29 cellular contexts compared by ENCODE assay signal in the genomic region with DNA sequence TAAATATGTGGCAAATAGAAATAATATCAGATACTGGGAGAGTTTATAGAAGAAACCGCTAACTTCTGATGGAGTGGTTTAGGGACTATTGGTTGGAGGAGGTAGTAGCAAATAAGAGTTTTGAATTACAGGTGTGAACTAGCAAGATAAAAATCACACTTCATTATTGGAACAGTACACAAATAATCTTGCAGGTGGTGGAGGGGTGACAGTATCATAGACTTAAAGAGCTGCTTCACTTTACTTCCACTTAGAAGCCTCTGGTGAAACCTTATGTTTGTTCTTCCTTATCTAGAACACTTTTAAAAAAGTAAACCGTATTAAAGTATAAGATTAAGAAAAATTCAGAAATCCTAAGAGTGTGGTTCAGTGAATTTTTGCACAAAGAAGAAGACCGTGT.
"Had no signal": no experiment of that assay in that cellular context is flagged by ENCODE, and none has a peak within 500 bp of the region (broad histone marks: within the 10 kb centered on the region; RNA-seq: fewer than 3 reads in every experiment).

No MANE protein-coding gene starts in this region.

- DNase-seq: dermis blood vessel endothelial cell; effector memory CD4-positive, alpha-beta T cell; esophagus squamous epithelium; foreskin melanocyte; glutamatergic neuron; hypothalamus; immature natural killer cell; islet precursor cell; kidney glomerular epithelial cell; left colon; mesenchymal stem cell; mucosa of descending colon; naive B cell; right cardiac atrium; sigmoid colon; stimulated activated CD4-positive, alpha-beta T cell treated with anti-CD3 and anti-CD28 coated beads, Interleukin-2, amount 100 ng/mL, for 24 hours; stimulated activated CD4-positive, alpha-beta T cell treated with anti-CD3 and anti-CD28 coated beads, Interleukin-4, amount 100 ng/mL, for 24 hours; transverse colon had no signal

- ATAC-seq: left colon, mucosa of descending colon had no signal

- H3K36me3 ChIP-seq: prostate gland, sigmoid colon had no signal

- H3K4me3 Mint-ChIP-seq: central memory CD8-positive, alpha-beta T cell; immature natural killer cell; mesothelial cell of epicardium; naive B cell; nephron; neural progenitor cell; stimulated activated effector memory CD8-positive, alpha-beta T cell treated with anti-CD3 and anti-CD28 coated beads, Interleukin-12 subunit alpha, Interleukin-12 subunit beta, amount 100 ng/mL, for 72 hours; stimulated activated naive CD8-positive, alpha-beta T cell treated with anti-CD3 and anti-CD28 coated beads, Interleukin-15, Interleukin-2, amounts not matched to agents 100 ng/mL and 50 ng/mL, for 24 hours had no signal

- H3K27ac Mint-ChIP-seq: immature natural killer cell, mesothelial cell of epicardium, nephron, neural progenitor cell had no signal

- H3K4me1 ChIP-seq: neural progenitor cell, prostate gland had no signal

- H3K27me3 ChIP-seq: esophagus squamous epithelium, neural progenitor cell, sigmoid colon, transverse colon had no signal

- H3K9me3 ChIP-seq: esophagus squamous epithelium, mucosa of descending colon, prostate gland, sigmoid colon, thoracic aorta, transverse colon had no signal

- H3K27ac ChIP-seq: neural progenitor cell, prostate gland, sigmoid colon, thoracic aorta, transverse colon had no signal

- H3K9me3 Mint-ChIP-seq: central memory CD8-positive, alpha-beta T cell; stimulated activated naive CD8-positive, alpha-beta T cell treated with anti-CD3 and anti-CD28 coated beads, Interleukin-15, Interleukin-2, amounts not matched to agents 100 ng/mL and 50 ng/mL, for 24 hours had no signal

- H3K27me3 Mint-ChIP-seq: central memory CD8-positive, alpha-beta T cell; naive B cell; stimulated activated naive CD8-positive, alpha-beta T cell treated with anti-CD3 and anti-CD28 coated beads, Interleukin-15, Interleukin-2, amounts not matched to agents 100 ng/mL and 50 ng/mL, for 24 hours had no signal

- FAIRE-seq: endothelial cell of umbilical vein had no signal

- H3K4me1 Mint-ChIP-seq: neural progenitor cell had no signal

- H3K4me3 ChIP-seq: coronary artery, esophagus squamous epithelium, lung, mucosa of descending colon, neural progenitor cell, prostate gland, sigmoid colon, thoracic aorta, transverse colon had no signal
